In genomic region chr14:103973354-103973753, GRCh38 we compare ENCODE assay signal across 1 cellular context.
TF ChIP-seq lines count a peak whose summit lies in the region.

No MANE protein-coding gene starts in this region.

TF ChIP-seq in IMR-90, 13 proteins besides CTCF, POLR2A, EP300 and RAD21:
- TF ChIP-seq ELK1 (IDR thresholded peaks at IDR 0.05; ENCODE audit: borderline replicate concordance, low read depth, low read length) (no peak), MAFK (IDR thresholded peaks at IDR 0.05; ENCODE audit: low read depth, low read length) (no peak), USF2 (IDR thresholded peaks at IDR 0.05; ENCODE audit: low read depth, low read length) (no peak), RCOR1 (IDR thresholded peaks at IDR 0.05; ENCODE audit: insufficient replicate concordance, low read length) (no peak), NFE2L2 (IDR thresholded peaks at IDR 0.05; ENCODE audit: low read depth, low read length) (no peak), CEBPB (IDR thresholded peaks at IDR 0.05; ENCODE audit: low read depth, low read length) (no peak), MAZ (IDR thresholded peaks at IDR 0.05; ENCODE audit: borderline replicate concordance, low read depth, low read length) (no peak), RFX5 (IDR thresholded peaks at IDR 0.05; ENCODE audit: low read depth, low read length) (no peak), SMC3 (IDR thresholded peaks at IDR 0.05; ENCODE audit: low read depth, low read length) (no peak), BHLHE40 (IDR thresholded peaks at IDR 0.05; ENCODE audit: low read depth, low read length) (no peak), MXI1 (IDR thresholded peaks at IDR 0.05; ENCODE audit: borderline replicate concordance, low read depth, low read length) (no peak), FOS (IDR thresholded peaks at IDR 0.05; ENCODE audit: low read depth, low read length) (no peak), CHD1 (IDR thresholded peaks at IDR 0.05; ENCODE audit: low read depth, low read length) (no peak)
